18 cellular contexts compared by ENCODE assay signal in the genomic region with DNA sequence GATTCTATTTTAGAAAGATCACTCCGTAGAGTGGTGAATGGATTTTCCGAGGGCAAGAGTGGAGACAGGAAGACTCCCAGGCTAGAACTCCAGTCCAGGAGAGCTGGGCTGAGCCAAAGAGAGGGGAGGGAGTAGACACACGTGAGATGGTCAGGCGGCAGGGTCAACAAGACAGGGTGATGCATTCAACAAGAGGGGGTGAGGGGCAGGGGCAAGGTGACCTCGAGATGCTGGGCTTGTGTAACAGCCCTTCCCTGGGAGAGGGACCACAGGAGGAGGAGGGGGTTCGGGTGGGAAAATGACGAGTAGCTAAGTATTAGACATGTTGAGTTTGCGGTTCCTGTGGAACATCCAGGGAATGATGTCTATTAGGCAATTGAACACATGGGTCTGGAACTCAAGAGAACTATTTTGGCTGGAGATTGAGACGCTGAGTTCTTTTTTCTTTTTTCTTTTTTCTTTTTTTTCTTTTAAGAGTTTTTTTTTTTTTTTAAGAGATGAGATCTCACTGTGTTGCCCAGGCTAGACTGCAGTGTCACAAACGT. TPM values are rescaled to one million over a fixed set of nuclear protein-coding genes. Genes with fewer than 3 reads are reported as not detected.
DNase-seq lines count a peak whose midpoint lies in the region; ATAC-seq and TF ChIP-seq lines count a peak whose summit lies in the region.
"Had no signal": no experiment of that assay in that cellular context is flagged by ENCODE, and none has a peak within 500 bp of the region (broad histone marks: within the 10 kb centered on the region; RNA-seq: fewer than 3 reads in every experiment).

No MANE protein-coding gene starts in this region.

- no peaks in the 10 kb centered on the region for H3K4me1 ChIP-seq in breast epithelium
- H3K4me1 ChIP-seq in sigmoid colon = no peaks in the 10 kb centered on the region
- H3K4me1 ChIP-seq: BE2C had no signal

- CTCF ChIA-PET in MCF 10A (lab: Yijun Ruan, JAX) = interaction anchor here (0.7 to 2.8 kb wide), 4 partner anchors 14 to 172 kb away, joined by 3 to 19 read pairs (median 5); no protein-coding TSS in a partner anchor

- no peak for TF ChIP-seq POLR2A in breast epithelium (IDR thresholded peaks at IDR 0.05)
- TF ChIP-seq POLR2A in sigmoid colon (IDR thresholded peaks at IDR 0.05) = no peak

- H3K9me3 ChIP-seq in breast epithelium = no peaks in the 10 kb centered on the region
- no peaks in the 10 kb centered on the region for H3K9me3 ChIP-seq in sigmoid colon
- H3K9me3 ChIP-seq: BE2C had no signal

- H3K4me1 Mint-ChIP-seq in MCF 10A (ENCODE audit: insufficient read depth, unreplicated experiment) (no peaks in the 10 kb centered on the region), HFFc6 (ENCODE audit: low read depth) (no peaks in the 10 kb centered on the region)
- H3K4me1 Mint-ChIP-seq in activated CD4-positive, alpha-beta T cell treated with anti-CD3 and anti-CD28 coated beads, Interleukin-2, amount 10 ng/mL, durations not matched to agents 24 days and 14 days = no peaks in the 10 kb centered on the region
- H3K4me1 Mint-ChIP-seq: CD4-positive, alpha-beta memory T cell; IgD-negative memory B cell had no signal

- DNase-seq in breast epithelium (ENCODE audit: low spot score in 2 of 2) (peak in 1 of 2 donors; percentile 48), MCF 10A (ENCODE audit: unreplicated experiment) (no peak), SK-MEL-5 (ENCODE audit: low read depth, low spot score) (peak; percentile 5), foreskin fibroblast (peak; percentile 10 to 38), HFFc6 (no peak), sigmoid colon (no peak)
- DNase-seq in activated CD4-positive, alpha-beta T cell treated with anti-CD3 and anti-CD28 coated beads, Interleukin-2, amount 10 ng/mL, durations not matched to agents 24 days and 14 days = no peak
- DNase-seq: BE2C; CD4-positive, alpha-beta memory T cell; DMS79 treated with DMSO at 0.1 percent for 48 hours; GDM1; KG1 had no signal

- 58 to 64% methylated on average over 10 of the region's 10 CpGs for whole genome bisulfite sequencing in sigmoid colon, 2 donors

- H3K27ac ChIP-seq in breast epithelium (peak overlapping the region; percentile 26 to 60), sigmoid colon (no peak overlapping the region)
- H3K27ac ChIP-seq: 22Rv1, C4-2B had no signal

- H3K27me3 ChIP-seq in breast epithelium = peaks cover 0 to 21% of the 10 kb centered on the region in 2 donors
- H3K27me3 ChIP-seq in sigmoid colon = peaks cover 0 to 37% (median 0%) of the 10 kb centered on the region in 3 donors
- H3K27me3 ChIP-seq: BE2C had no signal

- H3K36me3 Mint-ChIP-seq in MCF 10A (ENCODE audit: insufficient read depth, unreplicated experiment) (no peaks in the 10 kb centered on the region), HFFc6 (ENCODE audit: low read depth) (no peaks in the 10 kb centered on the region)
- no peaks in the 10 kb centered on the region for H3K36me3 Mint-ChIP-seq in activated CD4-positive, alpha-beta T cell treated with anti-CD3 and anti-CD28 coated beads, Interleukin-2, amount 10 ng/mL, durations not matched to agents 24 days and 14 days (ENCODE audit: low read depth)
- H3K36me3 Mint-ChIP-seq: CD4-positive, alpha-beta memory T cell; IgD-negative memory B cell had no signal

- H3K27ac Mint-ChIP-seq in MCF 10A (ENCODE audit: low read depth, unreplicated experiment) (no peak overlapping the region), HFFc6 (no peak overlapping the region)
- H3K27ac Mint-ChIP-seq in activated CD4-positive, alpha-beta T cell treated with anti-CD3 and anti-CD28 coated beads, Interleukin-2, amount 10 ng/mL, durations not matched to agents 24 days and 14 days = no peak overlapping the region
- H3K27ac Mint-ChIP-seq: CD4-positive, alpha-beta memory T cell; IgD-negative memory B cell had no signal

- intact Hi-C loops in breast epithelium (cut with DNase I; ENCODE audit: low total_unique reads) = no loop called here
- intact Hi-C loops in MCF 10A (cut with micrococcal nuclease) = no loop called here
- intact Hi-C loops in activated CD4-positive, alpha-beta T cell treated with anti-CD3 and anti-CD28 coated beads, Interleukin-2, amount 10 ng/mL, durations not matched to agents 24 days and 14 days (cut with micrococcal nuclease) = no loop called here
- intact Hi-C loops in sigmoid colon (cut with DNase I) = loop anchor here (5.0 kb wide), 1 partner anchor 46 kb away; no protein-coding TSS in a partner anchor

- H3K36me3 ChIP-seq in breast epithelium = no peaks in the 10 kb centered on the region
- H3K36me3 ChIP-seq in sigmoid colon = no peaks in the 10 kb centered on the region
- H3K36me3 ChIP-seq: BE2C had no signal

- H3K4me3 ChIP-seq in breast epithelium (no peak overlapping the region), foreskin fibroblast (ENCODE audit: low read depth in 1 of 2, low read length in 2 of 2) (no peak overlapping the region), sigmoid colon (no peak overlapping the region)

- POLR2A ChIA-PET in MCF 10A (lab: Yijun Ruan, JAX) = interaction anchor here (0.6 kb wide), 1 partner anchor 1153 kb away, joined by 3 read pairs; no protein-coding TSS in a partner anchor

- TF ChIP-seq CTCF in breast epithelium (IDR thresholded peaks at IDR 0.05) (no peak), MCF 10A (IDR thresholded peaks at IDR 0.05; ENCODE audit: unreplicated experiment) (no peak), foreskin fibroblast (IDR thresholded peaks at IDR 0.05; ENCODE audit: low read depth, low read length) (no peak), HFFc6 (IDR thresholded peaks at IDR 0.05) (no peak), sigmoid colon (IDR thresholded peaks at IDR 0.05) (no peak)

- in situ Hi-C loops in SK-MEL-5 (cut with HindIII; ENCODE audit: low pct_unique_long_range_greater_than_20kb, low sequenced_read_pairs) = no loop called here

- BruUV-seq in MCF 10A (replicated peaks; lab: Mats Ljungman, UMichigan) = no TSS peak

- H3K27me3 Mint-ChIP-seq in MCF 10A (ENCODE audit: insufficient read depth, unreplicated experiment) (peaks cover 55% of the 10 kb centered on the region), HFFc6 (ENCODE audit: insufficient read depth) (peaks cover 26% of the 10 kb centered on the region)
- H3K27me3 Mint-ChIP-seq in activated CD4-positive, alpha-beta T cell treated with anti-CD3 and anti-CD28 coated beads, Interleukin-2, amount 10 ng/mL, durations not matched to agents 24 days and 14 days = peaks cover 36% of the 10 kb centered on the region

- H3K9me3 Mint-ChIP-seq in MCF 10A (ENCODE audit: unreplicated experiment) = no peaks in the 10 kb centered on the region
- H3K9me3 Mint-ChIP-seq in HFFc6 = no peaks in the 10 kb centered on the region
- H3K9me3 Mint-ChIP-seq in activated CD4-positive, alpha-beta T cell treated with anti-CD3 and anti-CD28 coated beads, Interleukin-2, amount 10 ng/mL, durations not matched to agents 24 days and 14 days = no peaks in the 10 kb centered on the region
- H3K9me3 Mint-ChIP-seq: CD4-positive, alpha-beta memory T cell; IgD-negative memory B cell had no signal

- ATAC-seq in HG03175 (IDR thresholded peaks at IDR 0.05; ENCODE audit: unreplicated experiment) = no peak

- TF ChIP-seq EP300 in sigmoid colon (IDR thresholded peaks at IDR 0.05) = no peak

- H3K4me3 Mint-ChIP-seq in MCF 10A (ENCODE audit: unreplicated experiment) (no peak overlapping the region), HFFc6 (no peak overlapping the region)
- H3K4me3 Mint-ChIP-seq in activated CD4-positive, alpha-beta T cell treated with anti-CD3 and anti-CD28 coated beads, Interleukin-2, amount 10 ng/mL, durations not matched to agents 24 days and 14 days = no peak overlapping the region
- H3K4me3 Mint-ChIP-seq: CD4-positive, alpha-beta memory T cell; IgD-negative memory B cell had no signal

RNA-seq across cellular contexts. Expression of a gene that starts 13.3 kb away (rescaled TPM):
- 10 to 100 TPM in 1 of 3 donors, 1 to 10 TPM in 2; 6.9 to 13.0 (median 8.9) TPM for total RNA-seq in breast epithelium
- not detected in 2 replicates for total RNA-seq in MCF 10A (2022)
- not detected in 2 replicates for total RNA-seq in SK-MEL-5 (2014; rRNA removed; shearing (Covaris generic))
- polyA plus RNA-seq in SK-MEL-5 (2015; cell fraction: cytosol; rRNA removed) = not detected in 2 replicates
- not detected in 2 replicates for polyA plus RNA-seq in SK-MEL-5 (2015; cell fraction: nucleus; rRNA removed)
- not detected for total RNA-seq in HFFc6 (2021; fragmentation: NEBNext Ultra II Directional; extraction: Animal tissue kit (Norgen Biotek cat#: 25700))
- total RNA-seq in activated CD4-positive, alpha-beta T cell treated with anti-CD3 and anti-CD28 coated beads, Interleukin-2, amount 10 ng/mL, durations not matched to agents 24 days and 14 days = not detected in 2 replicates
- total RNA-seq in sigmoid colon = 1 to 10 TPM in 1 of 4 donors, under 1 TPM in 3; 0.41 to 2.2 (median 0.77) TPM
- 1 to 10 TPM in 1 of 3 donors, under 1 TPM in 2; 0.46 to 1.8 (median 0.92) TPM for polyA plus RNA-seq in sigmoid colon
- total RNA-seq: A673; CD4-positive, alpha-beta memory T cell; HT1080 had no signal
- polyA plus RNA-seq: CD4-positive, alpha-beta memory T cell; IgD-negative memory B cell had no signal

RNA-seq across cellular contexts. Expression of a gene that starts 25.7 kb away (rescaled TPM):
- total RNA-seq in breast epithelium (10 to 100 TPM; 36.8 to 71.8 (median 63.1) TPM), MCF 10A (2022) (103 and 133 TPM in 2 replicates), sigmoid colon (10 to 100 TPM; 26.7 to 50.4 (median 29.6) TPM)
- 77.8 and 87.0 TPM in 2 replicates for total RNA-seq in SK-MEL-5 (2014; rRNA removed; shearing (Covaris generic))
- 35.8 and 39.6 TPM in 2 replicates for polyA plus RNA-seq in SK-MEL-5 (2015; cell fraction: cytosol; rRNA removed)
- polyA plus RNA-seq in SK-MEL-5 (2015; cell fraction: nucleus; rRNA removed) = 42.9 and 75.5 TPM in 2 replicates
- 10 to 100 TPM; 48.3 to 61.7 (median 57.0) TPM for total RNA-seq in HFFc6 (2021; fragmentation: NEBNext Ultra II Directional; extraction: Animal tissue kit (Norgen Biotek cat#: 25700))
- total RNA-seq in activated CD4-positive, alpha-beta T cell treated with anti-CD3 and anti-CD28 coated beads, Interleukin-2, amount 10 ng/mL, durations not matched to agents 24 days and 14 days = 109 and 110 TPM in 2 replicates
- 10 to 100 TPM; 25.2 to 33.0 (median 25.2) TPM for polyA plus RNA-seq in sigmoid colon

Comparison
In these comparisons a context has a peak if more than half of its experiments do, and no peak if none do; other contexts are left out.
1. DNase-seq: peak in SK-MEL-5 (single experiment) and foreskin fibroblast (2 of 2); none in MCF 10A (single experiment), HFFc6 (single experiment), activated CD4-positive, alpha-beta T cell treated with anti-CD3 and anti-CD28 coated beads, Interleukin-2, amount 10 ng/mL, durations not matched to agents 24 days and 14 days (single experiment) and sigmoid colon (single experiment).
2. H3K27ac ChIP-seq: peak in breast epithelium (2 of 2); none in sigmoid colon (0 of 4).